Comparison of ENCODE assay signal across 21 cellular contexts in the genomic region with DNA sequence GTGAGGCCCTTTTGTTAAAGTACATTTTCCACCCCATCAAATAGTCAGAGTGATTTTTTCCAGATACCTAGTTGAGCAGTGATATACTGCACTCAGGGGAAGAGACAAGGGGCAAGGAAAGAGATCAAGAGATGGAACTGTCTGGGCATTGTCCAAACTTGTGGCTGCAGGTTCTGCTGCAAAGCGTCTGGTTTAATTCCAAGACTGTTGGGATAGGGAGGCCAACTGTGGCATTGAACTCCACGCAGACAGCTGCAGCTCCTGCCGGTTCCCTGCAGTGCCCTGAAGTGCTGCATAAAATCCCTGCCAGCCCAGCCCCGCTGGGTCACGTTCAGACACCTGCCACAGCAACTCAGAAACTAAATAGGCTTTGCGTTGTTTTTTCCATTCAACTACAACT. TPM values are rescaled to one million over a fixed set of nuclear protein-coding genes. Genes with fewer than 3 reads are reported as not detected.
DNase-seq lines count a peak whose midpoint lies in the region; ATAC-seq, FAIRE-seq and TF ChIP-seq lines count a peak whose summit lies in the region.
"Had no signal": no experiment of that assay in that cellular context is flagged by ENCODE, and none has a peak within 500 bp of the region (broad histone marks: within the 10 kb centered on the region; RNA-seq: fewer than 3 reads in every experiment).

No MANE protein-coding gene starts in this region.

- no TSS peak for BruUV-seq in A673 (replicated peaks; lab: Mats Ljungman, UMichigan)

- intact Hi-C loops in A673 (cut with micrococcal nuclease; ENCODE audit: unreplicated experiment): no loop called here
- intact Hi-C loops in ovary (cut with DNase I): no loop called here

- H3K36me3 ChIP-seq in A673 (ENCODE audit: insufficient read depth, low read length, poor library complexity, severe bottlenecking) (no peaks in the 10 kb centered on the region), ovary (no peaks in the 10 kb centered on the region)
- H3K36me3 ChIP-seq: esophagus squamous epithelium, tibial nerve had no signal

- POLR2A ChIA-PET in A673 (lab: Charles Lee; ENCODE audit: low non-redundant PET): no interaction called here

- no peak for TF ChIP-seq POLR2A in GM12892 (IDR thresholded peaks at IDR 0.05; ENCODE audit: low read depth, low read length)
- no peak for TF ChIP-seq POLR2A in ovary (IDR thresholded peaks at IDR 0.05)

- no peaks in the 10 kb centered on the region for H3K9me3 ChIP-seq in A673 (ENCODE audit: low read depth, low read length, poor library complexity, severe bottlenecking)
- H3K9me3 ChIP-seq in ovary: no peaks in the 10 kb centered on the region
- H3K9me3 ChIP-seq: esophagus squamous epithelium, tibial nerve had no signal

- H3K4me3 ChIP-seq in A673 (ENCODE audit: low read depth, low read length, poor library complexity, severe bottlenecking) (no peak overlapping the region), coronary artery (no peak overlapping the region), ovary (no peak overlapping the region)
- H3K4me3 ChIP-seq: esophagus squamous epithelium, lung, tibial nerve had no signal

- DNase-seq in A673 (ENCODE audit: low spot score) (peak; percentile 55), NCI-H1092 treated with DMSO at 0.1 percent for 48 hours (lab: John Stamatoyannopoulos, UW) (peak; percentile 85), NCI-H345 (lab: John Stamatoyannopoulos, UW) (peak; percentile 91), coronary artery (ENCODE audit: low spot score) (peak; percentile 63), SKM-1 (lab: John Stamatoyannopoulos, UW; ENCODE audit: unreplicated experiment) (no peak), GM12892 (ENCODE audit: insufficient read length) (no peak), ovary (no peak)
- DNase-seq: ACHN; activated CD4-positive, alpha-beta T cell treated with anti-CD3 and anti-CD28 coated beads, Interleukin-2, amount 10 ng/mL, durations not matched to agents 7 days and 5 days; activated gamma-delta T cell treated with Interleukin-2 at 50 U/mL for 16 hours; CD4-positive, CD25-positive, alpha-beta regulatory T cell; esophagus squamous epithelium; stimulated activated naive CD4-positive, alpha-beta T cell had no signal

- no peak for TF ChIP-seq CTCF in A673 (conservative IDR thresholded peaks at IDR 0.05; ENCODE audit: low read depth, low read length)
- TF ChIP-seq CTCF in coronary artery (IDR thresholded peaks at IDR 0.05): no peak
- no peak for TF ChIP-seq CTCF in ovary (IDR thresholded peaks at IDR 0.05)

- 7 to 10% (median 9%) methylated on average over 6 of the region's 6 CpGs for WGBS in ovary, 3 donors

- FAIRE-seq in GM12892 (lab: Jason Lieb, UNC): no peak
- FAIRE-seq: GM18507, H54, RCC 7860, TTC549 had no signal

- ATAC-seq in GM19397 (IDR thresholded peaks at IDR 0.05; ENCODE audit: unreplicated experiment): no peak
- ATAC-seq: sciatic nerve had no signal

- no peaks in the 10 kb centered on the region for H3K27me3 ChIP-seq in A673 (replicated peaks; ENCODE audit: insufficient read depth, low read depth, low read length, poor library complexity)
- no peaks in the 10 kb centered on the region for H3K27me3 ChIP-seq in ovary
- H3K27me3 ChIP-seq: tibial nerve had no signal

- peaks cover 13% of the 10 kb centered on the region for H3K4me1 ChIP-seq in A673 (ENCODE audit: insufficient read depth, low read length, poor library complexity, severe bottlenecking)
- no peaks in the 10 kb centered on the region for H3K4me1 ChIP-seq in ovary (ENCODE audit: insufficient read depth)
- H3K4me1 ChIP-seq: esophagus squamous epithelium, tibial nerve had no signal

- CTCF ChIA-PET in A673 (lab: Charles Lee): no interaction called here

- TF ChIP-seq EP300 in ovary (IDR thresholded peaks at IDR 0.05): no peak

- no peak overlapping the region for H3K27ac ChIP-seq in A673 (ENCODE audit: low read depth, low read length, poor library complexity, severe bottlenecking)
- no peak overlapping the region for H3K27ac ChIP-seq in coronary artery
- no peak overlapping the region for H3K27ac ChIP-seq in ovary
- H3K27ac ChIP-seq: esophagus squamous epithelium, tibial nerve had no signal

RNA-seq across cellular contexts. Expression of gene RPH3A, which starts 30.5 kb away (rescaled TPM):
- 0.90 and 1.3 TPM in 2 replicates for total RNA-seq in A673 (2021)
- 0.15 TPM for polyA plus RNA-seq in GM12892 (2012; ENCODE audit: missing spikeins)
- not detected for total RNA-seq in ovary
- polyA plus RNA-seq in ovary: under 1 TPM in 1 of 2 donors, not detected in 1; 0.05 TPM
- total RNA-seq: activated CD4-positive, alpha-beta T cell treated with anti-CD3 and anti-CD28 coated beads, Interleukin-2, amount 10 ng/mL, durations not matched to agents 7 days and 5 days; CD4-positive, CD25-positive, alpha-beta regulatory T cell; esophagus squamous epithelium; tibial nerve had no signal
- polyA plus RNA-seq: CD4-positive, CD25-positive, alpha-beta regulatory T cell had no signal

Comparison
In these comparisons a context has a peak if more than half of its experiments do, and no peak if none do; other contexts are left out.
1. DNase-seq: peak in A673 (single experiment), NCI-H1092 treated with DMSO at 0.1 percent for 48 hours (single experiment), NCI-H345 (single experiment) and coronary artery (single experiment); none in SKM-1 (single experiment), GM12892 (single experiment) and ovary (0 of 5).